Comparison of ENCODE assay signal across 8 cellular contexts in genomic region chr10:72243822-72244437, GRCh38. TPM values are rescaled to one million over a fixed set of nuclear protein-coding genes. Genes with fewer than 3 reads are reported as not detected.
A peak's percentile ranks its signal among the peaks of the same experiment; 100 is the strongest.
DNase-seq lines count a peak whose midpoint lies in the region; ATAC-seq and TF ChIP-seq lines count a peak whose summit lies in the region.

No MANE protein-coding gene starts in this region.

- POLR2A ChIA-PET in AG04450 (lab: Yijun Ruan, JAX), result interaction anchor here (2.5 kb wide), 1 partner anchor 30 kb away, joined by 9 read pairs; the partner anchor contains the start of gene DDIT4
- POLR2A ChIA-PET in HEK293T (lab: Yijun Ruan, JAX), result interaction anchor here (1.2 to 5.7 kb wide), 2 partner anchors 17 to 31 kb away, joined by 7 to 46 read pairs; partner anchors contain the start of gene DDIT4
- POLR2A ChIA-PET in WTC11 (lab: Charles Lee), result no interaction called here

- peak overlapping the region; percentile 50 for H3K27ac Mint-ChIP-seq in activated T-helper 17 cell treated with anti-CD3 and anti-CD28 coated beads, Interleukin-2, amount 50 U/mL, for 72 hours
- no peak overlapping the region for H3K27ac Mint-ChIP-seq in WTC11

- no peaks in the 10 kb centered on the region for H3K27me3 Mint-ChIP-seq in activated T-helper 17 cell treated with anti-CD3 and anti-CD28 coated beads, Interleukin-2, amount 50 U/mL, for 72 hours
- no peaks in the 10 kb centered on the region for H3K27me3 Mint-ChIP-seq in WTC11 (ENCODE audit: low read depth)

- H3K9me3 ChIP-seq in AG04450 (ENCODE audit: control insufficient read depth, insufficient read depth, low read length) (no peaks in the 10 kb centered on the region), skeletal muscle satellite cell (replicated peaks; ENCODE audit: low read length) (no peaks in the 10 kb centered on the region)

- peak overlapping the region; percentile 84 for H3K27ac ChIP-seq in AG04450 (ENCODE audit: low read depth, low read length)

- H3K27me3 ChIP-seq in AG04450 (ENCODE audit: control insufficient read depth, insufficient read depth, low read length) (no peaks in the 10 kb centered on the region), skeletal muscle satellite cell (ENCODE audit: control insufficient read depth, insufficient read depth, low read length) (no peaks in the 10 kb centered on the region)

- CTCF ChIA-PET in AG04450 (lab: Charles Lee) (interaction anchor here (1.0 to 1.3 kb wide), 2 partner anchors 9 to 16 kb away, joined by 3 to 4 read pairs; no protein-coding TSS in a partner anchor), HEK293T (lab: Yijun Ruan, JAX) (interaction anchor here (0.6 to 1.4 kb wide), 2 partner anchors 16 to 78 kb away, joined by 3 read pairs; no protein-coding TSS in a partner anchor), WTC11 (lab: Charles Lee) (no interaction called here)

- H3K36me3 Mint-ChIP-seq in activated T-helper 17 cell treated with anti-CD3 and anti-CD28 coated beads, Interleukin-2, amount 50 U/mL, for 72 hours (ENCODE audit: low read depth), result no peaks in the 10 kb centered on the region
- no peaks in the 10 kb centered on the region for H3K36me3 Mint-ChIP-seq in WTC11

- peaks cover 34% of the 10 kb centered on the region for H3K4me1 Mint-ChIP-seq in activated T-helper 17 cell treated with anti-CD3 and anti-CD28 coated beads, Interleukin-2, amount 50 U/mL, for 72 hours
- peaks cover 40% of the 10 kb centered on the region for H3K4me1 Mint-ChIP-seq in WTC11

- DNase-seq in AG04450 (ENCODE audit: low read depth, low spot score) (peak; percentile 80), HEK293T (ENCODE audit: extremely low spot score) (peak; percentile 43), left cardiac atrium (peak; percentile 65), WTC11 (ENCODE audit: low spot score) (no peak), NCI-H510A (lab: John Stamatoyannopoulos, UW) (no peak)

- H3K4me1 ChIP-seq in skeletal muscle satellite cell (ENCODE audit: control insufficient read depth, insufficient read depth, low read length), result peaks cover 74% of the 10 kb centered on the region

- intact Hi-C loops in left cardiac atrium (cut with DNase I), result loop anchor here in 1 of 2 donors (5.0 kb wide), 1 partner anchor 83 kb away; no protein-coding TSS in a partner anchor

- peak overlapping the region; percentile 17 for H3K4me3 Mint-ChIP-seq in activated T-helper 17 cell treated with anti-CD3 and anti-CD28 coated beads, Interleukin-2, amount 50 U/mL, for 72 hours
- H3K4me3 Mint-ChIP-seq in WTC11, result no peak overlapping the region

- H3K4me3 ChIP-seq in AG04450 (ENCODE audit: low read depth, low read length), result no peak overlapping the region
- no peak overlapping the region for H3K4me3 ChIP-seq in skeletal muscle satellite cell (ENCODE audit: low read length)

- no peak for ATAC-seq in activated T-helper 17 cell treated with anti-CD3 and anti-CD28 coated beads, Interleukin-2, amount 50 U/mL, for 72 hours (replicated peaks)
- ATAC-seq in left cardiac atrium, result peak; percentile 11 to 34
- ATAC-seq in HG03095 (IDR thresholded peaks at IDR 0.05; ENCODE audit: unreplicated experiment), result no peak
- no peak for ATAC-seq in WTC11

- H3K9ac ChIP-seq in skeletal muscle satellite cell (ENCODE audit: low read depth, low read length), result peak overlapping the region; percentile 67

- H3K36me3 ChIP-seq in skeletal muscle satellite cell (ENCODE audit: insufficient read depth, low read length), result no peaks in the 10 kb centered on the region

- peak overlapping the region; percentile 37 for H3K4me2 ChIP-seq in skeletal muscle satellite cell (ENCODE audit: low read length)

- no peaks in the 10 kb centered on the region for H3K9me3 Mint-ChIP-seq in activated T-helper 17 cell treated with anti-CD3 and anti-CD28 coated beads, Interleukin-2, amount 50 U/mL, for 72 hours
- H3K9me3 Mint-ChIP-seq in WTC11, result no peaks in the 10 kb centered on the region

- TF ChIP-seq CTCF in AG04450 (IDR thresholded peaks at IDR 0.05; ENCODE audit: low read depth, low read length), result peak; percentile 62
- no peak for TF ChIP-seq CTCF in WTC11 (IDR thresholded peaks at IDR 0.05)

TF ChIP-seq in HEK293T, 16 proteins besides CTCF, POLR2A, EP300 and RAD21:
- TF ChIP-seq HDGF (IDR thresholded peaks at IDR 0.05; ENCODE audit: borderline replicate concordance) (no peak), L3MBTL2 (conservative IDR thresholded peaks at IDR 0.05) (no peak), BHLHE40 (IDR thresholded peaks at IDR 0.05; ENCODE audit: borderline replicate concordance) (no peak), ARNT (IDR thresholded peaks at IDR 0.05) (no peak), NFRKB (IDR thresholded peaks at IDR 0.05) (no peak), FOXK2 (IDR thresholded peaks at IDR 0.05) (no peak), FOXM1 (IDR thresholded peaks at IDR 0.05; ENCODE audit: borderline replicate concordance) (no peak), SUZ12 (IDR thresholded peaks at IDR 0.05) (no peak), PKNOX1 (IDR thresholded peaks at IDR 0.05) (no peak; the same call in 1 of the 2 replicates), CTBP1 (IDR thresholded peaks at IDR 0.05; ENCODE audit: borderline replicate concordance) (no peak), LEF1 (IDR thresholded peaks at IDR 0.05; ENCODE audit: borderline replicate concordance) (no peak), ELF4 (IDR thresholded peaks at IDR 0.05) (no peak), SP1 (IDR thresholded peaks at IDR 0.05) (no peak), TARDBP (IDR thresholded peaks at IDR 0.05) (no peak)

TF ChIP-seq in WTC11, 78 proteins besides CTCF, POLR2A, EP300 and RAD21:
- TF ChIP-seq NR1H2 (CRISPR knock-in tag; IDR thresholded peaks at IDR 0.05) (no peak), ZNF317 (CRISPR knock-in tag; IDR thresholded peaks at IDR 0.05; ENCODE audit: borderline replicate concordance, low read depth) (no peak), RORB (CRISPR knock-in tag; IDR thresholded peaks at IDR 0.05) (no peak), JUN (CRISPR knock-in tag; IDR thresholded peaks at IDR 0.05) (no peak), SOX15 (CRISPR knock-in tag; IDR thresholded peaks at IDR 0.05) (no peak), ATF1 (CRISPR knock-in tag; IDR thresholded peaks at IDR 0.05) (no peak), JAZF1 (CRISPR knock-in tag; IDR thresholded peaks at IDR 0.05) (no peak)

RNA-seq across cellular contexts. Expression of gene ASCC1, which starts 27.9 kb away (rescaled TPM):
- polyA plus RNA-seq in AG04450 (2011; rRNA removed), result 36.3 and 43.7 TPM in 2 replicates
- polyA minus RNA-seq in AG04450 (2011; rRNA and poly(A)+ RNA removed), result 20.2 and 33.2 TPM in 2 replicates
- 10 to 100 TPM; 44.0 to 48.6 TPM for total RNA-seq in activated T-helper 17 cell treated with anti-CD3 and anti-CD28 coated beads, Interleukin-2, amount 50 U/mL, for 72 hours
- total RNA-seq in left cardiac atrium (10 to 100 TPM; 25.2 to 28.1 TPM), WTC11 (2021) (30.4 to 38.7 TPM (median 32.5 TPM) in 3 replicates)
- total RNA-seq in skeletal muscle satellite cell (2012; rRNA removed), result 26.9 and 31.7 TPM in 2 replicates

RNA-seq across cellular contexts. Expression of gene ANAPC16, which starts 28.1 kb away (rescaled TPM):
- 51.1 and 67.0 TPM in 2 replicates for polyA plus RNA-seq in AG04450 (2011; rRNA removed)
- polyA minus RNA-seq in AG04450 (2011; rRNA and poly(A)+ RNA removed), result 11.9 and 16.6 TPM in 2 replicates
- 100 to 1,000 TPM in 1 of 2 donors, 10 to 100 TPM in 1; 74.3 to 119 TPM for total RNA-seq in activated T-helper 17 cell treated with anti-CD3 and anti-CD28 coated beads, Interleukin-2, amount 50 U/mL, for 72 hours
- total RNA-seq in left cardiac atrium, result 100 to 1,000 TPM; 155 to 168 TPM
- total RNA-seq in skeletal muscle satellite cell (2012; rRNA removed), result 38.3 and 43.0 TPM in 2 replicates
- 52.3 to 72.4 TPM (median 72.3 TPM) in 3 replicates for total RNA-seq in WTC11 (2021)

RNA-seq across cellular contexts. Expression of gene DDIT4, which starts 29.8 kb away (rescaled TPM):
- polyA plus RNA-seq in AG04450 (2011; rRNA removed), result 103 and 120 TPM in 2 replicates
- polyA minus RNA-seq in AG04450 (2011; rRNA and poly(A)+ RNA removed), result 110 and 132 TPM in 2 replicates
- total RNA-seq in activated T-helper 17 cell treated with anti-CD3 and anti-CD28 coated beads, Interleukin-2, amount 50 U/mL, for 72 hours, result 1,000 to 10,000 TPM in 1 of 2 donors, 100 to 1,000 TPM in 1; 746 to 1,569 TPM
- total RNA-seq in left cardiac atrium (100 to 1,000 TPM in 1 of 2 donors, 10 to 100 TPM in 1; 88.8 to 112 TPM), WTC11 (2021) (118 to 158 TPM (median 153 TPM) in 3 replicates)
- total RNA-seq in skeletal muscle satellite cell (2012; rRNA removed), result 391 and 412 TPM in 2 replicates

Comparison
In these comparisons a context has a peak if more than half of its experiments do, and no peak if none do; other contexts are left out.
1. DNase-seq: peak in AG04450 (single experiment), HEK293T (single experiment) and left cardiac atrium (single experiment); none in WTC11 (single experiment) and NCI-H510A (single experiment).
2. ATAC-seq: peak in left cardiac atrium (2 of 2); none in activated T-helper 17 cell treated with anti-CD3 and anti-CD28 coated beads, Interleukin-2, amount 50 U/mL, for 72 hours (single experiment), HG03095 (single experiment) and WTC11 (single experiment).